ENCODE assay signal across 7 cellular contexts in the genomic region with DNA sequence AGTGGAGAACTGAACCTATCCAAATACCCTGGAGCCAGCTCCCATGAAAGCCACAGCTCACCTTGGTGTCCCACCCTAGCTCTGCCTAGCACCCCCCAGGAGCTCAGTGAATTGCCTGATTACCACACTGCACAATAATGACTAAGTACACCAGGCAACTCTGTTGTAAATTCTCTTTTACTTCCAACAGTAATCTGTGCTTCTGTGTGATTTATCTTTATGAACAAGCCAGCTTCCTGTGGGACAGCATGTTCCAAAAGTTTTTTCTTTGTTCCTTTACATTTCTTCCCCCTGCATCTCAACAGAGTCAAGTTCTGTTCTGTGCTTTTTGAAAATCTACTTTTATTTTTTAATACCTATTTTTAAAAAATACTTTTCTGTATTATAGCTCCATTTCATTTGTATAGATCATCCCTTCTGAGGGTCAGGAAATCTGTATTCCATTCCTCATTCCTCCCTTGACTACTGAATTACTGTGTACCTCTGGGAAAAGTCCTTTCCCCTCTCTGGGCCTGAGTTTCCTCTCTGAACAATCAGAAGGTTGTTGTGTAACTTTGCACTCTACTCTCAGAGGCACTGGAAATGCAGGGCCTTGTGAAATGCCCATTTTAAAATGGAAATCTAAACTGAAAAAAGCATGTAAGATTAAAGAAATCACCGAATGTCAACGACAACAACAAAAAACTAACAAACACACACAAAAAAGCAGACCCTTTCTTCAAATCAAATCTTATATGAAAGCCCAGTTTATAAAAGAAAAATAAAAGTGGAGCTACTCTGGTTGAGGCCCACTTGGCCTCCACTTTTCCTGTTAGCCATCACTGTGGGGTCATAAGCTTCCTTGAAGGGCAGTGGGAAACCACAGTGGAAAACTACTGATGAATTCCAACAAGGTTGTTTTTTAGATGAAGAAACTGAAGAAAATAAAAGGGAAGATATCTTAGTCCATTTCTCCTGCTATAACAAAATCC. TPM values are rescaled to one million over a fixed set of nuclear protein-coding genes. Genes with fewer than 3 reads are reported as not detected.
DNase-seq lines count a peak whose midpoint lies in the region; TF ChIP-seq lines count a peak whose summit lies in the region.
"Had no signal": no experiment of that assay in that cellular context is flagged by ENCODE, and none has a peak within 500 bp of the region (broad histone marks: within the 10 kb centered on the region; RNA-seq: fewer than 3 reads in every experiment).

No MANE protein-coding gene starts in this region.

- WGBS in thymus = 97% methylated on average over 2 of the region's 2 CpGs

- H3K27ac ChIP-seq in thymus (ENCODE audit: low read depth) = peak overlapping the region; percentile 3
- H3K27ac ChIP-seq in effector memory CD4-positive, alpha-beta T cell (ENCODE audit: insufficient read depth, low read length, poor library complexity, severe bottlenecking) = no peak overlapping the region
- H3K27ac ChIP-seq: brain microvascular endothelial cell had no signal

- H3K4me3 ChIP-seq in choroid plexus epithelial cell (ENCODE audit: low read depth, low read length) (no peak overlapping the region), thymus (ENCODE audit: low read length) (no peak overlapping the region)
- H3K4me3 ChIP-seq in effector memory CD4-positive, alpha-beta T cell (ENCODE audit: insufficient read depth, low read depth, low read length, poor library complexity, severe bottlenecking) = no peak overlapping the region

- no peaks in the 10 kb centered on the region for H3K36me3 ChIP-seq in thymus (ENCODE audit: control insufficient read depth, insufficient read depth)
- no peaks in the 10 kb centered on the region for H3K36me3 ChIP-seq in effector memory CD4-positive, alpha-beta T cell (ENCODE audit: control insufficient read depth, insufficient read depth, low read length)
- H3K36me3 ChIP-seq: brain microvascular endothelial cell had no signal

- TF ChIP-seq CTCF in choroid plexus epithelial cell (conservative IDR thresholded peaks at IDR 0.05; ENCODE audit: low read depth, low read length) = no peak

- no peaks in the 10 kb centered on the region for H3K27me3 ChIP-seq in thymus (ENCODE audit: control insufficient read depth, insufficient read depth)
- H3K27me3 ChIP-seq in effector memory CD4-positive, alpha-beta T cell (replicated peaks; ENCODE audit: control insufficient read depth, insufficient read depth, low read length, poor library complexity, severe bottlenecking) = no peaks in the 10 kb centered on the region
- H3K27me3 ChIP-seq: brain microvascular endothelial cell had no signal

- H3K9me3 ChIP-seq in thymus (ENCODE audit: control insufficient read depth) = no peaks in the 10 kb centered on the region
- no peaks in the 10 kb centered on the region for H3K9me3 ChIP-seq in effector memory CD4-positive, alpha-beta T cell (ENCODE audit: control insufficient read depth, low read length)

- DNase-seq in choroid plexus epithelial cell (ENCODE audit: low read depth) = peak; percentile 54
- DNase-seq in left kidney (ENCODE audit: low read depth, low spot score) = peak; percentile 36
- DNase-seq in effector memory CD4-positive, alpha-beta T cell = no peak
- no peak for DNase-seq in stimulated activated CD8-positive, alpha-beta memory T cell treated with anti-CD3 and anti-CD28 coated beads, Interleukin-4, amount 100 ng/mL, for 48 hours
- DNase-seq: brain microvascular endothelial cell; stimulated activated naive B cell treated with anti-CD40 and anti-IgM and Interleukin-4, amounts not matched to agents 10 μg/mL and 1 μg/mL and 100 μg/mL, for 72 hours had no signal

- no peaks in the 10 kb centered on the region for H3K4me1 ChIP-seq in thymus (ENCODE audit: control insufficient read depth, insufficient read depth, low read length)
- no peaks in the 10 kb centered on the region for H3K4me1 ChIP-seq in effector memory CD4-positive, alpha-beta T cell (ENCODE audit: control insufficient read depth, insufficient read depth, low read length, poor library complexity, severe bottlenecking)

RNA-seq across cellular contexts. Expression of a gene that starts 21.8 kb away (rescaled TPM):
- 9.5 TPM for polyA plus RNA-seq in thymus

RNA-seq across cellular contexts. Expression of a gene that starts 34.3 kb away (rescaled TPM):
- 19.7 TPM for polyA plus RNA-seq in thymus

RNA-seq across cellular contexts. Expression of a gene that starts 51.9 kb away (rescaled TPM):
- 12.6 TPM for polyA plus RNA-seq in thymus

RNA-seq across cellular contexts. Expression of a gene that starts 55.6 kb away (rescaled TPM):
- polyA plus RNA-seq in thymus = 1.2 TPM

Comparison
In these comparisons a context has a peak if more than half of its experiments do, and no peak if none do; other contexts are left out.
1. DNase-seq: peak in choroid plexus epithelial cell (single experiment) and left kidney (single experiment); none in effector memory CD4-positive, alpha-beta T cell (0 of 3) and stimulated activated CD8-positive, alpha-beta memory T cell treated with anti-CD3 and anti-CD28 coated beads, Interleukin-4, amount 100 ng/mL, for 48 hours (single experiment).